Comparison of ENCODE assay signal across 1 cellular context in genomic region chr11:2130881-2131352, GRCh38.
TF ChIP-seq lines count a peak whose summit lies in the region.

No MANE protein-coding gene starts in this region.

TF ChIP-seq in HepG2, 621 proteins besides CTCF, POLR2A, EP300 and RAD21 (continued from another document and continues in another):
- TF ChIP-seq PATZ1 (CRISPR knock-in tag; IDR thresholded peaks at IDR 0.05), result peak; percentile 51
- no peak for TF ChIP-seq ZNF513 (CRISPR knock-in tag; conservative IDR thresholded peaks at IDR 0.05)
- TF ChIP-seq, protein P1, sequence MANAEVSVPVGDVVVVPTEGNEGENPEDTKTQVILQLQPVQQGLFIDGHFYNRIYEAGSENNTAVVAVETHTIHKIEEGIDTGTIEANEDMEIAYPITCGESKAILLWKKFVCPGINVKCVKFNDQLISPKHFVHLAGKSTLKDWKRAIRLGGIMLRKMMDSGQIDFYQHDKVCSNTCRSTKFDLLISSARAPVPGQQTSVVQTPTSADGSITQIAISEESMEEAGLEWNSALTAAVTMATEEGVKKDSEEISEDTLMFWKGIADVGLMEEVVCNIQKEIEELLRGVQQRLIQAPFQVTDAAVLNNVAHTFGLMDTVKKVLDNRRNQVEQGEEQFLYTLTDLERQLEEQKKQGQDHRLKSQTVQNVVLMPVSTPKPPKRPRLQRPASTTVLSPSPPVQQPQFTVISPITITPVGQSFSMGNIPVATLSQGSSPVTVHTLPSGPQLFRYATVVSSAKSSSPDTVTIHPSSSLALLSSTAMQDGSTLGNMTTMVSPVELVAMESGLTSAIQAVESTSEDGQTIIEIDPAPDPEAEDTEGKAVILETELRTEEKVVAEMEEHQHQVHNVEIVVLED (CRISPR knock-in tag; IDR thresholded peaks at IDR 0.05; ENCODE audit: borderline replicate concordance), result no peak
- no peak; the same call in 1 of the 2 replicates for TF ChIP-seq ZNF589 (CRISPR knock-in tag; conservative IDR thresholded peaks at IDR 0.05)
- no peak for TF ChIP-seq SRY (CRISPR knock-in tag; IDR thresholded peaks at IDR 0.05)
- TF ChIP-seq PBX2 (CRISPR knock-in tag; IDR thresholded peaks at IDR 0.05), result no peak
- no peak for TF ChIP-seq MAFF (IDR thresholded peaks at IDR 0.05; ENCODE audit: low read depth, low read length)
- TF ChIP-seq KDM6A (CRISPR knock-in tag; IDR thresholded peaks at IDR 0.05; ENCODE audit: low read depth), result no peak
- no peak for TF ChIP-seq SIN3A (IDR thresholded peaks at IDR 0.05; ENCODE audit: borderline replicate concordance, low read depth, low read length)
- no peak for TF ChIP-seq YEATS4 (CRISPR knock-in tag; IDR thresholded peaks at IDR 0.05; ENCODE audit: borderline replicate concordance)
- TF ChIP-seq MXI1 (IDR thresholded peaks at IDR 0.05; ENCODE audit: borderline replicate concordance, low read depth, low read length), result no peak
- no peak for TF ChIP-seq DNMT3B (CRISPR knock-in tag; conservative IDR thresholded peaks at IDR 0.05)
- TF ChIP-seq HOXA3 (CRISPR knock-in tag; IDR thresholded peaks at IDR 0.05), result peak; percentile 64; the same call in 1 of the 2 replicates
- TF ChIP-seq ZNF3 (CRISPR knock-in tag; IDR thresholded peaks at IDR 0.05), result no peak
- TF ChIP-seq ZNF749 (CRISPR knock-in tag; IDR thresholded peaks at IDR 0.05; ENCODE audit: borderline replicate concordance), result no peak
- TF ChIP-seq, protein P2, sequence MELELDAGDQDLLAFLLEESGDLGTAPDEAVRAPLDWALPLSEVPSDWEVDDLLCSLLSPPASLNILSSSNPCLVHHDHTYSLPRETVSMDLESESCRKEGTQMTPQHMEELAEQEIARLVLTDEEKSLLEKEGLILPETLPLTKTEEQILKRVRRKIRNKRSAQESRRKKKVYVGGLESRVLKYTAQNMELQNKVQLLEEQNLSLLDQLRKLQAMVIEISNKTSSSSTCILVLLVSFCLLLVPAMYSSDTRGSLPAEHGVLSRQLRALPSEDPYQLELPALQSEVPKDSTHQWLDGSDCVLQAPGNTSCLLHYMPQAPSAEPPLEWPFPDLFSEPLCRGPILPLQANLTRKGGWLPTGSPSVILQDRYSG (CRISPR knock-in tag; IDR thresholded peaks at IDR 0.05), result no peak
- TF ChIP-seq SMAD9 (CRISPR knock-in tag; IDR thresholded peaks at IDR 0.05), result no peak
- TF ChIP-seq SNRNP70 (IDR thresholded peaks at IDR 0.05; ENCODE audit: low read depth, low read length), result no peak
- TF ChIP-seq, protein P3, sequence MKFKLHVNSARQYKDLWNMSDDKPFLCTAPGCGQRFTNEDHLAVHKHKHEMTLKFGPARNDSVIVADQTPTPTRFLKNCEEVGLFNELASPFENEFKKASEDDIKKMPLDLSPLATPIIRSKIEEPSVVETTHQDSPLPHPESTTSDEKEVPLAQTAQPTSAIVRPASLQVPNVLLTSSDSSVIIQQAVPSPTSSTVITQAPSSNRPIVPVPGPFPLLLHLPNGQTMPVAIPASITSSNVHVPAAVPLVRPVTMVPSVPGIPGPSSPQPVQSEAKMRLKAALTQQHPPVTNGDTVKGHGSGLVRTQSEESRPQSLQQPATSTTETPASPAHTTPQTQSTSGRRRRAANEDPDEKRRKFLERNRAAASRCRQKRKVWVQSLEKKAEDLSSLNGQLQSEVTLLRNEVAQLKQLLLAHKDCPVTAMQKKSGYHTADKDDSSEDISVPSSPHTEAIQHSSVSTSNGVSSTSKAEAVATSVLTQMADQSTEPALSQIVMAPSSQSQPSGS (CRISPR knock-in tag; IDR thresholded peaks at IDR 0.05), result no peak
- TF ChIP-seq STAG1 (CRISPR knock-in tag; IDR thresholded peaks at IDR 0.05), result no peak
- TF ChIP-seq HOXA7 (CRISPR knock-in tag; IDR thresholded peaks at IDR 0.05), result no peak
- TF ChIP-seq ZNF704 (CRISPR knock-in tag; IDR thresholded peaks at IDR 0.05; ENCODE audit: borderline replicate concordance), result no peak
- no peak; the same call in 1 of the 2 replicates for TF ChIP-seq CCDC6 (CRISPR knock-in tag; IDR thresholded peaks at IDR 0.05)
- TF ChIP-seq ZNF710 (CRISPR knock-in tag; IDR thresholded peaks at IDR 0.05; ENCODE audit: borderline replicate concordance), result no peak
- TF ChIP-seq GTF3A (CRISPR knock-in tag; conservative IDR thresholded peaks at IDR 0.05), result no peak
- TF ChIP-seq TFAP4 (IDR thresholded peaks at IDR 0.05; ENCODE audit: borderline replicate concordance, low read depth), result no peak
- no peak for TF ChIP-seq GATAD2A (CRISPR knock-in tag; IDR thresholded peaks at IDR 0.05)
- no peak for TF ChIP-seq ZNF775 (CRISPR knock-in tag; IDR thresholded peaks at IDR 0.05; ENCODE audit: borderline replicate concordance)
- TF ChIP-seq KLF11 (CRISPR knock-in tag; IDR thresholded peaks at IDR 0.05), result no peak
- TF ChIP-seq ZNF740 (CRISPR knock-in tag; IDR thresholded peaks at IDR 0.05), result no peak
- no peak for TF ChIP-seq ZNF713 (CRISPR knock-in tag; IDR thresholded peaks at IDR 0.05)
- TF ChIP-seq ZNF24 (IDR thresholded peaks at IDR 0.05), result no peak
- no peak for TF ChIP-seq REL (CRISPR knock-in tag; conservative IDR thresholded peaks at IDR 0.05)
- TF ChIP-seq ONECUT2 (CRISPR knock-in tag; IDR thresholded peaks at IDR 0.05), result no peak
- no peak for TF ChIP-seq U2AF1 (optimal IDR thresholded peaks at IDR 0.05; ENCODE audit: low read depth, low read length)
- no peak for TF ChIP-seq ZFP82 (CRISPR knock-in tag; IDR thresholded peaks at IDR 0.05; ENCODE audit: borderline replicate concordance)
- TF ChIP-seq ZNF30 (CRISPR knock-in tag; IDR thresholded peaks at IDR 0.05), result no peak
- TF ChIP-seq TOE1 (CRISPR knock-in tag; IDR thresholded peaks at IDR 0.05), result no peak
- TF ChIP-seq TAF15 (IDR thresholded peaks at IDR 0.05; ENCODE audit: low read depth, low read length, poor library complexity, severe bottlenecking), result no peak
- no peak for TF ChIP-seq MEIS1 (CRISPR knock-in tag; IDR thresholded peaks at IDR 0.05; ENCODE audit: borderline replicate concordance)
- TF ChIP-seq PHB2 (IDR thresholded peaks at IDR 0.05; ENCODE audit: partially characterized antibody), result no peak
- TF ChIP-seq CBFB (CRISPR knock-in tag; IDR thresholded peaks at IDR 0.05), result no peak
- no peak for TF ChIP-seq ZFP62 (CRISPR knock-in tag; IDR thresholded peaks at IDR 0.05)
- peak; percentile 14 for TF ChIP-seq TEAD3 (CRISPR knock-in tag; optimal IDR thresholded peaks at IDR 0.05; ENCODE audit: borderline replicate concordance)
- TF ChIP-seq FOXA1 (IDR thresholded peaks at IDR 0.05), result no peak
- no peak for TF ChIP-seq FOXA1 (CRISPR knock-in tag; IDR thresholded peaks at IDR 0.05)
- no peak for TF ChIP-seq KLF9 (CRISPR knock-in tag; IDR thresholded peaks at IDR 0.05; ENCODE audit: low read depth)
- TF ChIP-seq, protein P4, sequence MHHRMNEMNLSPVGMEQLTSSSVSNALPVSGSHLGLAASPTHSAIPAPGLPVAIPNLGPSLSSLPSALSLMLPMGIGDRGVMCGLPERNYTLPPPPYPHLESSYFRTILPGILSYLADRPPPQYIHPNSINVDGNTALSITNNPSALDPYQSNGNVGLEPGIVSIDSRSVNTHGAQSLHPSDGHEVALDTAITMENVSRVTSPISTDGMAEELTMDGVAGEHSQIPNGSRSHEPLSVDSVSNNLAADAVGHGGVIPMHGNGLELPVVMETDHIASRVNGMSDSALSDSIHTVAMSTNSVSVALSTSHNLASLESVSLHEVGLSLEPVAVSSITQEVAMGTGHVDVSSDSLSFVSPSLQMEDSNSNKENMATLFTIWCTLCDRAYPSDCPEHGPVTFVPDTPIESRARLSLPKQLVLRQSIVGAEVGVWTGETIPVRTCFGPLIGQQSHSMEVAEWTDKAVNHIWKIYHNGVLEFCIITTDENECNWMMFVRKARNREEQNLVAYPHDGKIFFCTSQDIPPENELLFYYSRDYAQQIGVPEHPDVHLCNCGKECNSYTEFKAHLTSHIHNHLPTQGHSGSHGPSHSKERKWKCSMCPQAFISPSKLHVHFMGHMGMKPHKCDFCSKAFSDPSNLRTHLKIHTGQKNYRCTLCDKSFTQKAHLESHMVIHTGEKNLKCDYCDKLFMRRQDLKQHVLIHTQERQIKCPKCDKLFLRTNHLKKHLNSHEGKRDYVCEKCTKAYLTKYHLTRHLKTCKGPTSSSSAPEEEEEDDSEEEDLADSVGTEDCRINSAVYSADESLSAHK (CRISPR knock-in tag; IDR thresholded peaks at IDR 0.05; ENCODE audit: borderline replicate concordance), result no peak
- no peak for TF ChIP-seq CBX1 (IDR thresholded peaks at IDR 0.05; ENCODE audit: low read depth)
- TF ChIP-seq CEBPB (IDR thresholded peaks at IDR 0.05; ENCODE audit: borderline replicate concordance, low read depth, low read length), result no peak
- TF ChIP-seq PPARG (CRISPR knock-in tag; conservative IDR thresholded peaks at IDR 0.05), result no peak
- no peak for TF ChIP-seq ZNF253 (CRISPR knock-in tag; IDR thresholded peaks at IDR 0.05; ENCODE audit: borderline replicate concordance)
- TF ChIP-seq KDM4B (CRISPR knock-in tag; IDR thresholded peaks at IDR 0.05), result no peak
- TF ChIP-seq ZNF839 (CRISPR knock-in tag; IDR thresholded peaks at IDR 0.05; ENCODE audit: borderline replicate concordance), result no peak
- TF ChIP-seq ZNF878 (CRISPR knock-in tag; IDR thresholded peaks at IDR 0.05), result 0 out of 2 replicates have a peak, but pooled peaks have one; percentile 47
- no peak for TF ChIP-seq HDAC6 (IDR thresholded peaks at IDR 0.05; ENCODE audit: low read depth, low read length)
